Comparison of ENCODE assay signal across 8 cellular contexts in genomic region chr15:80977627-80978036, GRCh38. TPM values are rescaled to one million over a fixed set of nuclear protein-coding genes. Genes with fewer than 3 reads are reported as not detected.
DNase-seq lines count a peak whose midpoint lies in the region; ATAC-seq and TF ChIP-seq lines count a peak whose summit lies in the region.

No MANE protein-coding gene starts in this region.

- H3K4me3 Mint-ChIP-seq in activated T-helper 17 cell treated with anti-CD3 and anti-CD28 coated beads, Interleukin-2, amount 50 U/mL, for 72 hours = no peak overlapping the region
- H3K4me3 Mint-ChIP-seq in progenitor cell of endocrine pancreas (ENCODE audit: low read depth) = no peak overlapping the region

- no peaks in the 10 kb centered on the region for H3K9me3 Mint-ChIP-seq in activated T-helper 17 cell treated with anti-CD3 and anti-CD28 coated beads, Interleukin-2, amount 50 U/mL, for 72 hours
- no peaks in the 10 kb centered on the region for H3K9me3 Mint-ChIP-seq in progenitor cell of endocrine pancreas (ENCODE audit: low read depth)

- peak overlapping the region; percentile 56 for H3K27ac Mint-ChIP-seq in activated T-helper 17 cell treated with anti-CD3 and anti-CD28 coated beads, Interleukin-2, amount 50 U/mL, for 72 hours
- H3K27ac Mint-ChIP-seq in progenitor cell of endocrine pancreas = peak overlapping the region; percentile 54

- peak; percentile 28 for DNase-seq in activated T-cell treated with anti-CD3 and anti-CD28 coated beads for 1 hour (ENCODE audit: low read depth)
- no peak for DNase-seq in activated T-cell treated with anti-CD3 and anti-CD28 coated beads for 4 hours
- DNase-seq in NCI-H748 (lab: John Stamatoyannopoulos, UW; ENCODE audit: unreplicated experiment) = peak; percentile 63
- DNase-seq in foreskin fibroblast = peak in 1 of 2 donors; percentile 80
- no peak for DNase-seq in progenitor cell of endocrine pancreas (ENCODE audit: low spot score, unreplicated experiment)
- DNase-seq in NCI-H1105 treated with DMSO at 0.1 percent for 48 hours (lab: John Stamatoyannopoulos, UW) = no peak

- no peaks in the 10 kb centered on the region for H3K27me3 Mint-ChIP-seq in activated T-helper 17 cell treated with anti-CD3 and anti-CD28 coated beads, Interleukin-2, amount 50 U/mL, for 72 hours
- H3K27me3 Mint-ChIP-seq in progenitor cell of endocrine pancreas = no peaks in the 10 kb centered on the region

- H3K4me1 Mint-ChIP-seq in activated T-helper 17 cell treated with anti-CD3 and anti-CD28 coated beads, Interleukin-2, amount 50 U/mL, for 72 hours = peaks cover 32% of the 10 kb centered on the region
- peaks cover 3% of the 10 kb centered on the region for H3K4me1 Mint-ChIP-seq in progenitor cell of endocrine pancreas (ENCODE audit: low read depth)

- no peak overlapping the region for H3K4me3 ChIP-seq in foreskin fibroblast (ENCODE audit: low read depth in 1 of 2, low read length in 2 of 2)

- ATAC-seq in activated T-helper 17 cell treated with anti-CD3 and anti-CD28 coated beads, Interleukin-2, amount 50 U/mL, for 72 hours (replicated peaks) = peak; percentile 65
- no peak for ATAC-seq in GM21360 (IDR thresholded peaks at IDR 0.05; ENCODE audit: unreplicated experiment)

- peaks cover 83% of the 10 kb centered on the region for H3K36me3 Mint-ChIP-seq in activated T-helper 17 cell treated with anti-CD3 and anti-CD28 coated beads, Interleukin-2, amount 50 U/mL, for 72 hours (ENCODE audit: low read depth)
- peaks cover 19% of the 10 kb centered on the region for H3K36me3 Mint-ChIP-seq in progenitor cell of endocrine pancreas (ENCODE audit: insufficient read depth)

- TF ChIP-seq CTCF in foreskin fibroblast (IDR thresholded peaks at IDR 0.05; ENCODE audit: low read depth, low read length) (peak; percentile 65), progenitor cell of endocrine pancreas (IDR thresholded peaks at IDR 0.05; ENCODE audit: unreplicated experiment) (peak; percentile 60)

RNA-seq across cellular contexts. Expression of gene MESD, which starts 12.0 kb away (rescaled TPM):
- 10 to 100 TPM; 22.0 to 28.4 TPM for total RNA-seq in activated T-helper 17 cell treated with anti-CD3 and anti-CD28 coated beads, Interleukin-2, amount 50 U/mL, for 72 hours
- total RNA-seq in progenitor cell of endocrine pancreas = 39.2 and 42.6 TPM in 2 replicates

RNA-seq across cellular contexts. Expression of gene TLNRD1, which starts 23.1 kb away (rescaled TPM):
- 10 to 100 TPM; 19.1 to 39.3 TPM for total RNA-seq in activated T-helper 17 cell treated with anti-CD3 and anti-CD28 coated beads, Interleukin-2, amount 50 U/mL, for 72 hours
- 14.9 and 15.7 TPM in 2 replicates for total RNA-seq in progenitor cell of endocrine pancreas

Comparison
In these comparisons a context has a peak if more than half of its experiments do, and no peak if none do; other contexts are left out.
1. DNase-seq: peak in activated T-cell treated with anti-CD3 and anti-CD28 coated beads for 1 hour (single experiment) and NCI-H748 (single experiment); none in activated T-cell treated with anti-CD3 and anti-CD28 coated beads for 4 hours (single experiment), progenitor cell of endocrine pancreas (single experiment) and NCI-H1105 treated with DMSO at 0.1 percent for 48 hours (single experiment).